Comparison of ENCODE assay signal across 1 cellular context in the genomic region with DNA sequence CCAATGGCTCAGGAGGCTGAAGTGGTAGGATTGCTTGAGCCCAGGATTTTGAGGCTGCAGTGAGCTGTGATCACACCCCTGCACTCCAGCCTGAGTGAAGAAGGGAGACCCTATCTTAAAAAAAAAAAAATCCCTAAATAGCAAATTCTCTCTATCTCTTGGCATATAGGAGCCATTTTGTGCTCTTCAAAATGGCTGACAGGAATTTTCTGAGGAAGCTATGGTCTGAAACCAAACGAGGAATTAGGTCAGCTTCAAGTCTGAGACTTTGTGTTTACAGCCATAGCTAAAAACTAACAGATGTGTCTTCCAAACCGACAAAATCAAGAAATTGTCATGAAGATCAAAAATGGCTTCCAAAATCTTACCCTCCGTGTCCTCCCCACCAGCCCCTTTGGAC.
TF ChIP-seq lines count a peak whose summit lies in the region.

No MANE protein-coding gene starts in this region.

TF ChIP-seq in HepG2, 621 proteins besides CTCF, POLR2A, EP300 and RAD21:
- no peak for TF ChIP-seq AHR (CRISPR knock-in tag; IDR thresholded peaks at IDR 0.05)
- no peak for TF ChIP-seq PAXIP1 (CRISPR knock-in tag; conservative IDR thresholded peaks at IDR 0.05)
- TF ChIP-seq ZNF569 (CRISPR knock-in tag; IDR thresholded peaks at IDR 0.05; ENCODE audit: borderline replicate concordance), result no peak
- no peak for TF ChIP-seq ZBTB1 (CRISPR knock-in tag; IDR thresholded peaks at IDR 0.05; ENCODE audit: borderline replicate concordance)
- no peak for TF ChIP-seq PATZ1 (CRISPR knock-in tag; IDR thresholded peaks at IDR 0.05)
- TF ChIP-seq ZBTB46 (CRISPR knock-in tag; IDR thresholded peaks at IDR 0.05; ENCODE audit: borderline replicate concordance), result no peak
- TF ChIP-seq CHCHD3 (CRISPR knock-in tag; IDR thresholded peaks at IDR 0.05), result no peak
- TF ChIP-seq, protein P1, sequence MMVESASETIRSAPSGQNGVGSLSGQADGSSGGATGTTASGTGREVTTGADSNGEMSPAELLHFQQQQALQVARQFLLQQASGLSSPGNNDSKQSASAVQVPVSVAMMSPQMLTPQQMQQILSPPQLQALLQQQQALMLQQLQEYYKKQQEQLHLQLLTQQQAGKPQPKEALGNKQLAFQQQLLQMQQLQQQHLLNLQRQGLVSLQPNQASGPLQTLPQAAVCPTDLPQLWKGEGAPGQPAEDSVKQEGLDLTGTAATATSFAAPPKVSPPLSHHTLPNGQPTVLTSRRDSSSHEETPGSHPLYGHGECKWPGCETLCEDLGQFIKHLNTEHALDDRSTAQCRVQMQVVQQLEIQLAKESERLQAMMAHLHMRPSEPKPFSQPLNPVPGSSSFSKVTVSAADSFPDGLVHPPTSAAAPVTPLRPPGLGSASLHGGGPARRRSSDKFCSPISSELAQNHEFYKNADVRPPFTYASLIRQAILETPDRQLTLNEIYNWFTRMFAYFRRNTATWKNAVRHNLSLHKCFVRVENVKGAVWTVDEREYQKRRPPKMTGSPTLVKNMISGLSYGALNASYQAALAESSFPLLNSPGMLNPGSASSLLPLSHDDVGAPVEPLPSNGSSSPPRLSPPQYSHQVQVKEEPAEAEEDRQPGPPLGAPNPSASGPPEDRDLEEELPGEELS (CRISPR knock-in tag; IDR thresholded peaks at IDR 0.05), result no peak
- TF ChIP-seq DZIP1 (CRISPR knock-in tag; IDR thresholded peaks at IDR 0.05), result no peak
- TF ChIP-seq KLF16 (CRISPR knock-in tag; IDR thresholded peaks at IDR 0.05), result no peak
- TF ChIP-seq REL (CRISPR knock-in tag; conservative IDR thresholded peaks at IDR 0.05), result no peak
- no peak for TF ChIP-seq KLF13 (CRISPR knock-in tag; IDR thresholded peaks at IDR 0.05)
- no peak for TF ChIP-seq ATF7-NPFF (CRISPR knock-in tag; IDR thresholded peaks at IDR 0.05; ENCODE audit: low read depth)
- no peak for TF ChIP-seq ZNF780A (CRISPR knock-in tag; IDR thresholded peaks at IDR 0.05)
- no peak for TF ChIP-seq DPF2 (CRISPR knock-in tag; IDR thresholded peaks at IDR 0.05; ENCODE audit: borderline replicate concordance, low read depth)
- TF ChIP-seq ZNF704 (CRISPR knock-in tag; IDR thresholded peaks at IDR 0.05; ENCODE audit: borderline replicate concordance), result no peak
- no peak for TF ChIP-seq ZSCAN30 (CRISPR knock-in tag; IDR thresholded peaks at IDR 0.05)
- no peak for TF ChIP-seq TOE1 (CRISPR knock-in tag; IDR thresholded peaks at IDR 0.05)
- no peak for TF ChIP-seq ZNF589 (CRISPR knock-in tag; conservative IDR thresholded peaks at IDR 0.05)
